In genomic region chr3:24522155-24522579, GRCh38 we compare ENCODE assay signal across 10 cellular contexts. TPM values are rescaled to one million over a fixed set of nuclear protein-coding genes. Genes with fewer than 3 reads are reported as not detected.
DNase-seq lines count a peak whose midpoint lies in the region; ATAC-seq and TF ChIP-seq lines count a peak whose summit lies in the region.
"Had no signal": no experiment of that assay in that cellular context is flagged by ENCODE, and none has a peak within 500 bp of the region (broad histone marks: within the 10 kb centered on the region; RNA-seq: fewer than 3 reads in every experiment).

No MANE protein-coding gene starts in this region.

- H3K36me3 Mint-ChIP-seq in CD8-positive, alpha-beta T cell: no peaks in the 10 kb centered on the region

- H3K4me1 ChIP-seq in GM23248 (ENCODE audit: insufficient read depth) (no peaks in the 10 kb centered on the region), breast epithelium (no peaks in the 10 kb centered on the region)
- no peaks in the 10 kb centered on the region for H3K4me1 ChIP-seq in CD8-positive, alpha-beta T cell (ENCODE audit: insufficient read depth, low read length)

- no peaks in the 10 kb centered on the region for H3K79me2 ChIP-seq in GM23248 (ENCODE audit: insufficient read depth)

- H3K9me3 ChIP-seq in GM23248 (ENCODE audit: low read depth) (no peaks in the 10 kb centered on the region), breast epithelium (no peaks in the 10 kb centered on the region)
- no peaks in the 10 kb centered on the region for H3K9me3 ChIP-seq in CD8-positive, alpha-beta T cell (ENCODE audit: low read length)

- H3K4me3 Mint-ChIP-seq in CD8-positive, alpha-beta T cell: no peak overlapping the region
- H3K4me3 Mint-ChIP-seq: activated naive CD4-positive, alpha-beta T cell treated with anti-CD3 and anti-CD28 coated beads, Interleukin-2, amount 50 U/mL, for 24 hours had no signal

- TF ChIP-seq POLR2A in breast epithelium (IDR thresholded peaks at IDR 0.05): no peak

- H3K4me3 ChIP-seq in GM23248 (peak overlapping the region; percentile 88), breast epithelium (peak overlapping the region; percentile 74 to 85 (median 81))
- no peak overlapping the region for H3K4me3 ChIP-seq in CD8-positive, alpha-beta T cell (ENCODE audit: low read depth, low read length)

- DNase-seq in GM23248 (no peak), breast epithelium (ENCODE audit: low spot score in 2 of 2) (no peak), islet precursor cell (peak; percentile 77), sciatic nerve (ENCODE audit: low spot score) (no peak)
- DNase-seq in stimulated activated naive CD4-positive, alpha-beta T cell treated with Interleukin-2 at 50 U/mL for 16 hours (lab: John Stamatoyannopoulos, UW): no peak
- no peak for DNase-seq in CD8-positive, alpha-beta T cell
- DNase-seq: Karpas-422 had no signal

- no peaks in the 10 kb centered on the region for H4K20me1 ChIP-seq in GM23248 (ENCODE audit: insufficient read depth)

- peak overlapping the region; percentile 85 for H3K9ac ChIP-seq in GM23248

- no peaks in the 10 kb centered on the region for H3K9me3 Mint-ChIP-seq in CD8-positive, alpha-beta T cell
- H3K9me3 Mint-ChIP-seq: activated naive CD4-positive, alpha-beta T cell treated with anti-CD3 and anti-CD28 coated beads, Interleukin-2, amount 50 U/mL, for 24 hours had no signal

- H3K27ac Mint-ChIP-seq in CD8-positive, alpha-beta T cell: no peak overlapping the region
- H3K27ac Mint-ChIP-seq: activated naive CD4-positive, alpha-beta T cell treated with anti-CD3 and anti-CD28 coated beads, Interleukin-2, amount 50 U/mL, for 24 hours had no signal

- 0 out of 2 replicates have a peak, but pooled peaks cover 5% of the 10 kb centered on the region for H3K27me3 ChIP-seq in GM23248 (replicated peaks; ENCODE audit: insufficient read depth)
- H3K27me3 ChIP-seq in breast epithelium: no peaks in the 10 kb centered on the region
- no peaks in the 10 kb centered on the region for H3K27me3 ChIP-seq in CD8-positive, alpha-beta T cell (ENCODE audit: insufficient read depth, low read length)

- peak overlapping the region; percentile 79 for H3K4me2 ChIP-seq in GM23248 (ENCODE audit: unreplicated experiment)

- POLR2A ChIA-PET in CD8-positive, alpha-beta T cell (lab: Charles Lee): no interaction called here

- in situ Hi-C loops in GM23248 (cut with MboI): no loop called here

- H2AFZ ChIP-seq in GM23248: peak overlapping the region; percentile 99

- H3K36me3 ChIP-seq in GM23248 (ENCODE audit: low read depth) (no peaks in the 10 kb centered on the region), breast epithelium (no peaks in the 10 kb centered on the region)
- H3K36me3 ChIP-seq in CD8-positive, alpha-beta T cell (ENCODE audit: insufficient read depth, low read length): no peaks in the 10 kb centered on the region

- no peak overlapping the region for H3K27ac ChIP-seq in GM23248
- H3K27ac ChIP-seq in breast epithelium: peak overlapping the region; percentile 83 to 85
- no peak overlapping the region for H3K27ac ChIP-seq in CD8-positive, alpha-beta T cell (ENCODE audit: low read depth, low read length)

- TF ChIP-seq CTCF in breast epithelium (IDR thresholded peaks at IDR 0.05): no peak
- TF ChIP-seq CTCF in CD8-positive, alpha-beta T cell (IDR thresholded peaks at IDR 0.05): no peak

- ATAC-seq in sciatic nerve (peak; percentile 52), GM18861 (IDR thresholded peaks at IDR 0.05; ENCODE audit: unreplicated experiment) (no peak), HG02798 (IDR thresholded peaks at IDR 0.05; ENCODE audit: poor library complexity, unreplicated experiment) (no peak)
- ATAC-seq in CD8-positive, alpha-beta T cell: no peak

- peaks cover 2% of the 10 kb centered on the region for H3K4me1 Mint-ChIP-seq in CD8-positive, alpha-beta T cell (ENCODE audit: low read depth)

- peaks cover 40% of the 10 kb centered on the region for H3K27me3 Mint-ChIP-seq in CD8-positive, alpha-beta T cell (ENCODE audit: low read depth)

- no peaks in the 10 kb centered on the region for H3K9me2 ChIP-seq in GM23248 (ENCODE audit: insufficient read depth)

- CTCF ChIA-PET in CD8-positive, alpha-beta T cell (lab: Charles Lee): no interaction called here

- H3F3A ChIP-seq in GM23248 (ENCODE audit: insufficient read depth): no peaks in the 10 kb centered on the region

- intact Hi-C loops in breast epithelium (cut with DNase I; ENCODE audit: low total_unique reads): no loop called here
- intact Hi-C loops in sciatic nerve (cut with DNase I): no loop called here
- intact Hi-C loops in CD8-positive, alpha-beta T cell (cut with DNase I, micrococcal nuclease): no loop called here

- WGBS in GM23248 (ENCODE audit: low coverage in 1 of 2, low lambda C conversion rate in 2 of 2, missing lambda C conversion rate in 2 of 2), 2 experiments: 65 to 72% methylated on average over 15 of the region's 15 CpGs

RNA-seq across cellular contexts. Expression of gene THRB, which starts 27.5 kb away (rescaled TPM):
- total RNA-seq in GM23248 (2014; rRNA removed; shearing (Covaris generic)): 2.9 and 5.1 TPM in 2 replicates
- 3.3 and 3.9 TPM in 2 replicates for polyA plus RNA-seq in GM23248 (2016; fragmentation: Nextera tagmentation; extraction: Ambion mirVana)
- total RNA-seq in breast epithelium (10 to 100 TPM; 29.8 to 40.2 (median 39.2) TPM), sciatic nerve (13.2 TPM)
- total RNA-seq in CD8-positive, alpha-beta T cell: not detected

Comparison
In these comparisons a context has a peak if more than half of its experiments do, and no peak if none do; other contexts are left out.
1. H3K27ac ChIP-seq: peak in breast epithelium (2 of 2); none in GM23248 (single experiment) and CD8-positive, alpha-beta T cell (single experiment).